In the genomic region with DNA sequence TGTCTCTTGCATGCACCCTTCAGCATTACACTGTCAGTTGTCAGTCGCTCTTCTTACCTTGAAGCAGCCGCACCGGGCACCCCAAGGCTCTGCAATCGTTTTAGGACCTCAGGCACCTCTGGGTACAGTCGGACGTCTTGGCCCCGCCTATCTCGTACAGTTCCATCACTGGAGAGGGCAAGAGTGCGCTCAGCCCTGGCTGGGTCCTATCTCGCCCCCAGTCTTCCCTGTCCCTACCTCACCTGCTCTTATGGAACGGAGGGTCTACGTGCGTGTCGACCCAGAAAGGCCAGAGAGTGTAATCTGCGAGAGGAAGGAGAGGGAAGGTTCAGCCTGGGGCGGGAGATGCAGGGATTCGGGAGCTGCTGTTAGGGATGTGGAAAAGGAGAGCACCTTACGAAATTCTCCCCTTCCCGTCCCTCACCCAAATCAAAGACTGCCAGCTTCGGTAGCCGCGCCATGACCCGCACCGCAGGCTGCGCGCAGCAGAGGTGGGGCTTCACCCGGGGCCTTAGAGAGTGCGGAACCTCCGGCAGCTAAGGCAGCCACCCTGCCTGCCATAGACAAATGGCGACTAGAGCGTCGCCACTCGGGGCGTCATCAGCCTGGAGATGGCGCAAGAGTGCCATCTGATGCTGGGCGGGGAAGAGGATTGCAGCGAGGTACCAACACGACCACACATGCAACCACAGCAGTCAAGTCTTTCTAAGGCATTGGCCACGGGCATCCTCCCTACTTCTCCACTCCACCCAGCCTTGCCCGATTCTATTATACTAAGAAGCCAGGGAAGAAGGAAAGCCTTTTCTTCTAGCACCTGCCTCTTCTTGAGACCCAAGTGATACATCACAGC, we compare ENCODE assay signal across 8 cellular contexts. TPM values are rescaled to one million over a fixed set of nuclear protein-coding genes. Genes with fewer than 3 reads are reported as not detected.
DNase-seq lines count a peak whose midpoint lies in the region; ATAC-seq and TF ChIP-seq lines count a peak whose summit lies in the region.

A gene (minus strand): TSS at position 572 of the 850 bp plus-strand sequence. CDS start 111 bp downstream, at position 461.

- H3K27ac ChIP-seq in lower lobe of right lung, result peak within 1 kb of the TSS; percentile 92

- H3K9me3 ChIP-seq in lower lobe of right lung, result no peaks in the 10 kb centered on the region

- intact Hi-C loops in lower lobe of right lung (cut with DNase I), result no loop called here

- no peaks in the 10 kb centered on the region for H3K27me3 ChIP-seq in lower lobe of right lung (ENCODE audit: low read depth)

- H3K36me3 ChIP-seq in lower lobe of right lung, result peaks cover 24% of the 10 kb centered on the region

- peak; percentile 60 for TF ChIP-seq CTCF in lower lobe of right lung (IDR thresholded peaks at IDR 0.05)

- peak; percentile 63 for ATAC-seq in GM19351 (IDR thresholded peaks at IDR 0.05; ENCODE audit: unreplicated experiment)
- peak; percentile 47 for ATAC-seq in HG03521 (IDR thresholded peaks at IDR 0.05; ENCODE audit: unreplicated experiment)
- ATAC-seq in lower lobe of right lung, result peak; percentile 86 to 88

- peak within 1 kb of the TSS; percentile 82 for H3K4me3 ChIP-seq in lower lobe of right lung

- peak; percentile 95 for DNase-seq in CD1c-positive myeloid dendritic cell (ENCODE audit: extremely low spot score)
- peak; percentile 95 for DNase-seq in NCI-H69 (lab: John Stamatoyannopoulos, UW)
- peak; percentile 81 for DNase-seq in activated CD4-positive, alpha-beta T cell treated with anti-CD3 and anti-CD28 coated beads, Interleukin-2, amount 50 U/mL, for 4 hours
- peak; percentile 83 to 90 for DNase-seq in dermis microvascular lymphatic vessel endothelial cell (ENCODE audit: low read depth in 2 of 2)
- DNase-seq in lower lobe of right lung, result peak; percentile 91
- DNase-seq in stimulated activated CD4-positive, alpha-beta T cell treated with anti-CD3 and anti-CD28 coated beads, TNF-alpha, amount 100 ng/mL, for 24 hours (ENCODE audit: low read depth in 3 of 3), result peak; percentile 67 to 81 (median 68)

- peaks cover 33% of the 10 kb centered on the region for H3K4me1 ChIP-seq in lower lobe of right lung

RNA-seq across cellular contexts. Expression of the gene that starts here (rescaled TPM):
- 7.0 and 10.0 TPM in 2 replicates for total RNA-seq in dermis microvascular lymphatic vessel endothelial cell
- total RNA-seq in lower lobe of right lung, result 13.3 TPM

Comparison
In these comparisons a context has a peak if more than half of its experiments do, and no peak if none do; other contexts are left out.
1. Peak in every context shown above with its lines: DNase-seq, ATAC-seq, H3K4me3 ChIP-seq and H3K27ac ChIP-seq.